Comparison of ENCODE assay signal across 9 cellular contexts in the genomic region with DNA sequence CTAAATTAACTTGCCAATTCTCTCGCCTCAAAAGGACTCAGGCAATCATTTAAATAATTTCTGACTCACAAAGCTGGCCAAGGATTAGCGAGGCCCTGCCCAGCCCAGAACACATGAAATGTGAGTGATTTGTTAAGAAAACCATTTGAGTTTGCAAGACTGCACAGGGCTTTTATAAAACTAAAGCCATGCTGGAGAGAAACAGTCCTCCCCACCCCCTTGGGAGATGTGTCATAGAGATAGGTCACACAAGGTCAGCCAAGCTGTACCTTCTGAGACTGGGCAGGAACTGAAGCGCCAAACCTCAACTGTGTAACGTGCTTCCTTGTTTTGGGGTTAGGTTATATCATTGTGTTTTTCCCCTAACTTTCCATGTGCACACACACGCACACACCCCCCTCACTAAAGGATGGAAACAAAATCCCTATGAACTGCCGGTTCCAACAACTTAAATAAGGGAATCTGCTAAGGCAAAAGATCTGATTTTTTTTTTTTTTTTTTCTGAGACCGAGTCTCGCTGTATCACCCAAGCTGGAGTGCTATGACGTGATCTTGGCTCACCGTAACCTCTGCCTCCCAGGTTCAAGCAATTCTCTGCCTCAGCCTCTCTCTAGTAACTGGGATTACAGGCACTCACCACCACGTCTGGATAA. TPM values are rescaled to one million over a fixed set of nuclear protein-coding genes. Genes with fewer than 3 reads are reported as not detected.
DNase-seq lines count a peak whose midpoint lies in the region; ATAC-seq and TF ChIP-seq lines count a peak whose summit lies in the region.
"Had no signal": no experiment of that assay in that cellular context is flagged by ENCODE, and none has a peak within 500 bp of the region (broad histone marks: within the 10 kb centered on the region; RNA-seq: fewer than 3 reads in every experiment).

No MANE protein-coding gene starts in this region.

- no peak overlapping the region for H3K27ac Mint-ChIP-seq in activated CD4-positive, alpha-beta T cell treated with anti-CD3 and anti-CD28 coated beads for 36 hours
- H3K27ac Mint-ChIP-seq in nephron progenitor cell = peak overlapping the region; percentile 97
- H3K27ac Mint-ChIP-seq: activated naive CD8-positive, alpha-beta T cell had no signal

- no peaks in the 10 kb centered on the region for H3K4me1 Mint-ChIP-seq in activated CD4-positive, alpha-beta T cell treated with anti-CD3 and anti-CD28 coated beads for 36 hours
- H3K4me1 Mint-ChIP-seq in nephron progenitor cell = peaks cover 41% of the 10 kb centered on the region

- H3K36me3 Mint-ChIP-seq in activated CD4-positive, alpha-beta T cell treated with anti-CD3 and anti-CD28 coated beads for 36 hours (ENCODE audit: low read depth) = no peaks in the 10 kb centered on the region
- peaks cover 16% of the 10 kb centered on the region for H3K36me3 Mint-ChIP-seq in nephron progenitor cell (ENCODE audit: low read depth)
- H3K36me3 Mint-ChIP-seq: activated naive CD8-positive, alpha-beta T cell had no signal

- intact Hi-C loops in activated CD4-positive, alpha-beta T cell treated with anti-CD3 and anti-CD28 coated beads for 36 hours (cut with DNase I, micrococcal nuclease) = no loop called here

- CTCF ChIA-PET in activated CD4-positive, alpha-beta T cell treated with anti-CD3 and anti-CD28 coated beads for 36 hours (lab: Charles Lee) = no interaction called here

- peak; percentile 11 for DNase-seq in activated CD4-positive, alpha-beta T cell treated with anti-CD3 and anti-CD28 coated beads for 36 hours
- DNase-seq in activated CD4-positive, alpha-beta T cell treated with anti-CD3 and anti-CD28 coated beads for 4 hours = no peak
- DNase-seq in NOMO-1 treated with dmso at 0.1 percent for 144 hours (lab: John Stamatoyannopoulos, UW; ENCODE audit: unreplicated experiment) (peak; percentile 71), epithelial cell of esophagus (ENCODE audit: low read depth) (peak; percentile 90), nephron progenitor cell (peak; percentile 27), DMS79 treated with DMSO at 0.1 percent for 48 hours (lab: John Stamatoyannopoulos, UW) (no peak)
- DNase-seq in activated CD4-positive, alpha-beta T cell treated with anti-CD3 and anti-CD28 coated beads, Interleukin-2, amount 50 U/mL, for 1 hour = no peak

- ATAC-seq in activated CD4-positive, alpha-beta T cell treated with anti-CD3 and anti-CD28 coated beads for 36 hours = no peak
- peak; percentile 98 for ATAC-seq in HG02870 (IDR thresholded peaks at IDR 0.05; ENCODE audit: unreplicated experiment)

- no peak overlapping the region for H3K4me3 Mint-ChIP-seq in activated CD4-positive, alpha-beta T cell treated with anti-CD3 and anti-CD28 coated beads for 36 hours
- no peak overlapping the region for H3K4me3 Mint-ChIP-seq in nephron progenitor cell
- H3K4me3 Mint-ChIP-seq: activated naive CD8-positive, alpha-beta T cell had no signal

- POLR2A ChIA-PET in activated CD4-positive, alpha-beta T cell treated with anti-CD3 and anti-CD28 coated beads for 36 hours (lab: Charles Lee) = interaction anchor here (0.7 kb wide), 1 partner anchor 10 kb away, joined by 3 read pairs; no protein-coding TSS in a partner anchor

- peaks cover 9% of the 10 kb centered on the region for H3K27me3 Mint-ChIP-seq in activated CD4-positive, alpha-beta T cell treated with anti-CD3 and anti-CD28 coated beads for 36 hours
- H3K27me3 Mint-ChIP-seq in nephron progenitor cell (ENCODE audit: low read depth, poor library complexity) = peaks cover 2% of the 10 kb centered on the region

- H3K4me3 ChIP-seq in epithelial cell of esophagus (ENCODE audit: low read length) = no peak overlapping the region

- no peaks in the 10 kb centered on the region for H3K9me3 Mint-ChIP-seq in activated CD4-positive, alpha-beta T cell treated with anti-CD3 and anti-CD28 coated beads for 36 hours (ENCODE audit: low read depth)
- H3K9me3 Mint-ChIP-seq in nephron progenitor cell = peaks cover 19% of the 10 kb centered on the region

- TF ChIP-seq CTCF in epithelial cell of esophagus (IDR thresholded peaks at IDR 0.05; ENCODE audit: insufficient read depth, low read depth, low read length, missing control alignments) (no peak), nephron progenitor cell (IDR thresholded peaks at IDR 0.05) (no peak)

RNA-seq across cellular contexts. Expression of gene SPATA12, which starts 8.1 kb away (rescaled TPM):
- total RNA-seq in activated CD4-positive, alpha-beta T cell treated with anti-CD3 and anti-CD28 coated beads for 36 hours = not detected

Comparison
In these comparisons a context has a peak if more than half of its experiments do, and no peak if none do; other contexts are left out.
1. DNase-seq: peak in activated CD4-positive, alpha-beta T cell treated with anti-CD3 and anti-CD28 coated beads for 36 hours (single experiment), NOMO-1 treated with dmso at 0.1 percent for 144 hours (single experiment), epithelial cell of esophagus (single experiment) and nephron progenitor cell (single experiment); none in activated CD4-positive, alpha-beta T cell treated with anti-CD3 and anti-CD28 coated beads for 4 hours (0 of 2), DMS79 treated with DMSO at 0.1 percent for 48 hours (single experiment) and activated CD4-positive, alpha-beta T cell treated with anti-CD3 and anti-CD28 coated beads, Interleukin-2, amount 50 U/mL, for 1 hour (single experiment).